29 cellular contexts compared by ENCODE assay signal in the genomic region with DNA sequence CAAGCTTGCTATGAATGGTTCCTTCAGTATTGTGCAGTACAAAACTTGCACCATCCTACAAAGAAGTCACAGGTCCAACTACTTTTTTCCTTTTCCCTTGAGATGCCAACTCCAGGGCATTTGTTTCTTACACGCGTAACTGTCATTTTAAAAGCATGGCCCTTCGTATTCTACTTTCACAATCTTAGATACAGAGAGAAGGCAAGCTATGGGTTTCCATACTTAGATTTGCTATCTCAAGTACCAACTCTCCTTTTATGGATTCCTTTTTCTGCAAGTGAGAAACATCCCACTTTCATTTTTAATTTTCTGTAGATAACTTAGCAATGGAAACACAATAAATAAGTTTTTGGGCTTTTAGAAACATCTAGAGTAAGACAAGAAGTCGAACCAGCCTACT.
"Had no signal": no experiment of that assay in that cellular context is flagged by ENCODE, and none has a peak within 500 bp of the region (broad histone marks: within the 10 kb centered on the region; RNA-seq: fewer than 3 reads in every experiment).

No MANE protein-coding gene starts in this region.

- H3K27me3 Mint-ChIP-seq: activated CD4-positive, alpha-beta memory T cell treated with anti-CD3 and anti-CD28 coated beads for 36 hours; activated CD4-positive, alpha-beta T cell treated with anti-CD3 and anti-CD28 coated beads for 36 hours; activated CD8-positive, alpha-beta memory T cell treated with anti-CD3 and anti-CD28 coated beads, Interleukin-2, amount 10 ng/mL, durations not matched to agents 7 days and 5 days; activated naive CD4-positive, alpha-beta T cell treated with anti-CD3 and anti-CD28 coated beads, Interleukin-2, amount 10 ng/mL, durations not matched to agents 7 days and 5 days; activated naive CD8-positive, alpha-beta T cell treated with anti-CD3 and anti-CD28 coated beads, Interleukin-2, amount 10 ng/mL, durations not matched to agents 7 days and 5 days; brain had no signal

- H3K36me3 Mint-ChIP-seq: activated CD4-positive, alpha-beta memory T cell treated with anti-CD3 and anti-CD28 coated beads for 36 hours; activated CD8-positive, alpha-beta memory T cell treated with anti-CD3 and anti-CD28 coated beads, Interleukin-2, amount 10 ng/mL, durations not matched to agents 7 days and 5 days; activated naive CD4-positive, alpha-beta T cell treated with anti-CD3 and anti-CD28 coated beads, Interleukin-2, amount 10 ng/mL, durations not matched to agents 7 days and 5 days; activated naive CD4-positive, alpha-beta T cell treated with anti-CD3 and anti-CD28 coated beads, Interleukin-2, amount 50 U/mL, for 72 hours; activated naive CD8-positive, alpha-beta T cell treated with anti-CD3 and anti-CD28 coated beads, Interleukin-2, amount 10 ng/mL, durations not matched to agents 7 days and 5 days; brain had no signal

- ATAC-seq: activated CD4-positive, alpha-beta T cell treated with anti-CD3 and anti-CD28 coated beads for 36 hours; activated CD8-positive, alpha-beta memory T cell treated with anti-CD3 and anti-CD28 coated beads, Interleukin-2, amount 10 ng/mL, durations not matched to agents 7 days and 5 days; activated CD8-positive, alpha-beta T cell treated with anti-CD3 and anti-CD28 coated beads, Interleukin-2, amount 10 ng/mL, durations not matched to agents 7 days and 5 days; activated naive CD4-positive, alpha-beta T cell treated with anti-CD3 and anti-CD28 coated beads, Interleukin-2, amount 50 U/mL, for 72 hours; esophagus mucosa had no signal

- H3K4me3 ChIP-seq: ascending aorta, breast epithelium, cardiac muscle cell, colonic mucosa had no signal

- H3K27me3 ChIP-seq: ascending aorta, breast epithelium, cardiac muscle cell, colonic mucosa had no signal

- DNase-seq: activated CD4-positive, alpha-beta memory T cell treated with anti-CD3 and anti-CD28 coated beads for 36 hours; activated CD4-positive, alpha-beta T cell treated with anti-CD3 and anti-CD28 coated beads for 36 hours; activated CD4-positive, alpha-beta T cell treated with anti-CD3 and anti-CD28 coated beads, Interleukin-2, amount 10 ng/mL, durations not matched to agents 24 days and 14 days; activated CD4-positive, CD25-positive, alpha-beta regulatory T cell; activated CD4-positive, CD25-positive, alpha-beta regulatory T cell treated with anti-CD3 and anti-CD28 coated beads, Interleukin-2, amount 50 U/mL, for 72 hours; activated CD8-positive, alpha-beta memory T cell treated with anti-CD3 and anti-CD28 coated beads, Interleukin-2, amount 10 ng/mL, durations not matched to agents 7 days and 5 days; activated CD8-positive, alpha-beta memory T cell treated with anti-CD3 and anti-CD28 coated beads, Interleukin-2, amount 50 U/mL, for 4 hours; activated CD8-positive, alpha-beta T cell treated with anti-CD3 and anti-CD28 coated beads, Interleukin-2, amount 10 ng/mL, durations not matched to agents 7 days and 5 days; activated gamma-delta T cell; activated naive CD4-positive, alpha-beta T cell; activated naive CD4-positive, alpha-beta T cell treated with anti-CD3 and anti-CD28 coated beads, Interleukin-2, amount 10 ng/mL, durations not matched to agents 7 days and 5 days; activated naive CD8-positive, alpha-beta T cell treated with anti-CD3 and anti-CD28 coated beads, Interleukin-2, amount 10 ng/mL, durations not matched to agents 7 days and 5 days; activated T-cell treated with anti-CD3 and anti-CD28 coated beads, Interleukin-2, amount 50 U/mL, for 1 hour; activated T-cell treated with anti-CD3 and anti-CD28 coated beads, Interleukin-2, amount 50 U/mL, for 48 hours; central memory CD4-positive, alpha-beta T cell; cerebellar nuclear complex; colonic mucosa; effector memory CD4-positive, alpha-beta T cell; endodermal cell; foreskin fibroblast; head of caudate nucleus; T1000 had no signal

- H3K4me1 Mint-ChIP-seq: activated naive CD8-positive, alpha-beta T cell treated with anti-CD3 and anti-CD28 coated beads, Interleukin-2, amount 10 ng/mL, durations not matched to agents 7 days and 5 days; brain; endodermal cell had no signal

- H3K4me3 Mint-ChIP-seq: activated CD4-positive, alpha-beta memory T cell treated with anti-CD3 and anti-CD28 coated beads for 36 hours; activated CD4-positive, alpha-beta T cell treated with anti-CD3 and anti-CD28 coated beads for 36 hours; activated CD4-positive, alpha-beta T cell treated with anti-CD3 and anti-CD28 coated beads, Interleukin-2, amount 10 ng/mL, durations not matched to agents 24 days and 14 days; activated CD8-positive, alpha-beta memory T cell treated with anti-CD3 and anti-CD28 coated beads, Interleukin-2, amount 10 ng/mL, durations not matched to agents 7 days and 5 days; activated CD8-positive, alpha-beta T cell treated with anti-CD3 and anti-CD28 coated beads, Interleukin-2, amount 10 ng/mL, durations not matched to agents 7 days and 5 days; activated naive CD4-positive, alpha-beta T cell treated with anti-CD3 and anti-CD28 coated beads, Interleukin-2, amount 10 ng/mL, durations not matched to agents 7 days and 5 days; activated naive CD8-positive, alpha-beta T cell treated with anti-CD3 and anti-CD28 coated beads, Interleukin-2, amount 10 ng/mL, durations not matched to agents 7 days and 5 days; activated T-helper 1 cell treated with anti-CD3 and anti-CD28 coated beads, Interleukin-12 subunit alpha, Interleukin-12 subunit beta, Interleukin-2, Interleukin-4 antibody, amounts not matched to agents 30 ng/mL and 10 ng/mL and 1 ng/mL, durations not matched to agents 14 hours and 24 hours and 36 hours; brain; endodermal cell had no signal

- H3K27ac ChIP-seq: ascending aorta, breast epithelium, cardiac muscle cell, colonic mucosa had no signal

- H3K9me3 ChIP-seq: ascending aorta, breast epithelium, colonic mucosa had no signal

- H3K27ac Mint-ChIP-seq: activated CD4-positive, alpha-beta memory T cell treated with anti-CD3 and anti-CD28 coated beads for 36 hours; activated CD4-positive, alpha-beta T cell treated with anti-CD3 and anti-CD28 coated beads for 36 hours; activated CD4-positive, alpha-beta T cell treated with anti-CD3 and anti-CD28 coated beads, Interleukin-2, amount 10 ng/mL, durations not matched to agents 24 days and 14 days; activated CD8-positive, alpha-beta memory T cell treated with anti-CD3 and anti-CD28 coated beads, Interleukin-2, amount 10 ng/mL, durations not matched to agents 7 days and 5 days; activated CD8-positive, alpha-beta T cell treated with anti-CD3 and anti-CD28 coated beads, Interleukin-2, amount 10 ng/mL, durations not matched to agents 7 days and 5 days; activated naive CD4-positive, alpha-beta T cell treated with anti-CD3 and anti-CD28 coated beads, Interleukin-2, amount 10 ng/mL, durations not matched to agents 7 days and 5 days; activated naive CD4-positive, alpha-beta T cell treated with anti-CD3 and anti-CD28 coated beads, Interleukin-2, amount 50 U/mL, for 72 hours; activated naive CD8-positive, alpha-beta T cell treated with anti-CD3 and anti-CD28 coated beads, Interleukin-2, amount 10 ng/mL, durations not matched to agents 7 days and 5 days; activated T-helper 1 cell treated with anti-CD3 and anti-CD28 coated beads, Interleukin-12 subunit alpha, Interleukin-12 subunit beta, Interleukin-2, Interleukin-4 antibody, amounts not matched to agents 30 ng/mL and 10 ng/mL and 1 ng/mL, durations not matched to agents 14 hours and 24 hours and 36 hours; brain; endodermal cell had no signal

- H3K36me3 ChIP-seq: ascending aorta, breast epithelium, cardiac muscle cell, colonic mucosa had no signal

- H3K9me3 Mint-ChIP-seq: activated CD4-positive, alpha-beta memory T cell treated with anti-CD3 and anti-CD28 coated beads for 36 hours; activated CD4-positive, alpha-beta T cell treated with anti-CD3 and anti-CD28 coated beads, Interleukin-2, amount 10 ng/mL, durations not matched to agents 24 days and 14 days; activated naive CD4-positive, alpha-beta T cell treated with anti-CD3 and anti-CD28 coated beads, Interleukin-2, amount 10 ng/mL, durations not matched to agents 7 days and 5 days; activated naive CD4-positive, alpha-beta T cell treated with anti-CD3 and anti-CD28 coated beads, Interleukin-2, amount 50 U/mL, for 72 hours; activated naive CD8-positive, alpha-beta T cell treated with anti-CD3 and anti-CD28 coated beads, Interleukin-2, amount 10 ng/mL, durations not matched to agents 7 days and 5 days; activated T-helper 1 cell treated with anti-CD3 and anti-CD28 coated beads, Interleukin-12 subunit alpha, Interleukin-12 subunit beta, Interleukin-2, Interleukin-4 antibody, amounts not matched to agents 30 ng/mL and 10 ng/mL and 1 ng/mL, durations not matched to agents 14 hours and 24 hours and 36 hours; brain had no signal

- H3K4me1 ChIP-seq: ascending aorta, breast epithelium, colonic mucosa had no signal
